Comparison of ENCODE assay signal across 8 cellular contexts in the genomic region with DNA sequence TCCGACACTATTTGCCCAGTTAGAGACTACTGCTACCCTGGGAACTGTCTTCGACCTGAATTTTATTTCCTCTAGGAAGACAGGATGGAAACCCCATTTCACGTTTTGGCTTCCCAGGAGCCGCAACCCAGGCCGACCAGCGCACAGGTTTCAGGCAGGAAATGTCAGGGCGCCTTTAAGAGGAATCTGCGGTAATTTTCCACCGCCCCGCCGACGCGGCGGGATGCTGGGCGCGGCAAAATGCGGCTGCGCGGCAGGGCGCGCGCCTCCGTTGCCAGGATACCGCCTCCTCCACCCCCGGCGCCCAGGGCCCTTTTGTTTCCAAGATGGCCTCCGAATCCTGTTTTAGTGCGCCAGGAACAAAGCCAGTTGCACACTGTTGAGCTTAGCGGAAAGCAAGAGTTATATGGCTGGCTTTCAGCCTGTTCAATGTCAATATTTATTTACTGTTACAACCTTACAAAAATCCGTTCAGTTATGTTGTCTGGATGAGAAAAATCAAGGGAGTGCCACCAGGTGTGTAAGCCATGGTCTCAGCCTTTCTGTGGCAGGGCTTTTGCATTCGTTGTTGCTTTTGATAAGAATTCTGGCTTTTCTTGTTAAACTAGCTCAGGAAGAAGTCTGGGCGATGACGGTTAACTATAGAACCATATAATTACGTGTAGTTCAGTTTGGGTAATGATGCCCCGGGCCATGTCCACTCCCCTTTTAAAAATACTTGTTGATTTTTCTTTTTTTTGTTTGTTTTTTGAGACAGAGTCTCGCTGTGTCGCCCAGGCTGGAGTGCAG.
DNase-seq lines count a peak whose midpoint lies in the region; ATAC-seq and TF ChIP-seq lines count a peak whose summit lies in the region.

No MANE protein-coding gene starts in this region.

- peak overlapping the region; percentile 83 for H3K4me3 Mint-ChIP-seq in Caco-2 (ENCODE audit: unreplicated experiment)
- peak overlapping the region; percentile 85 to 88 for H3K4me3 Mint-ChIP-seq in effector memory CD8-positive, alpha-beta T cell

- CTCF ChIA-PET in Caco-2 (lab: Charles Lee) = interaction anchor here (0.6 to 1.8 kb wide), 7 partner anchors 9 to 69 kb away, joined by 3 to 6 read pairs (median 4); no protein-coding TSS in a partner anchor

- H3K36me3 Mint-ChIP-seq in Caco-2 (ENCODE audit: insufficient read depth, unreplicated experiment) = peaks cover 20% of the 10 kb centered on the region
- peaks cover 10% of the 10 kb centered on the region for H3K36me3 Mint-ChIP-seq in effector memory CD8-positive, alpha-beta T cell (ENCODE audit: insufficient read depth)

- no peaks in the 10 kb centered on the region for H3K9me3 ChIP-seq in Caco-2

- H3K27ac ChIP-seq in mesendoderm (ENCODE audit: low read depth, low read length) = peak overlapping the region; percentile 84

- peak overlapping the region; percentile 95 for H3K18ac ChIP-seq in mesendoderm (ENCODE audit: low read length)

- H2AK5ac ChIP-seq in mesendoderm (ENCODE audit: low read length) = peak overlapping the region; percentile 59

- no CpG with 5 or more reads among the region's 37 CpGs for WGBS in mesendoderm (ENCODE audit: extremely low coverage, insufficient coverage, low lambda C conversion rate)

- no peak overlapping the region for H3K23ac ChIP-seq in mesendoderm (ENCODE audit: low read length)

- peak overlapping the region; percentile 94 for H3K27ac Mint-ChIP-seq in Caco-2 (ENCODE audit: unreplicated experiment)
- peak overlapping the region; percentile 93 to 98 for H3K27ac Mint-ChIP-seq in effector memory CD8-positive, alpha-beta T cell

- peak overlapping the region; percentile 97 for H3K4ac ChIP-seq in mesendoderm (ENCODE audit: low read depth, low read length)

- no peaks in the 10 kb centered on the region for H3K27me3 Mint-ChIP-seq in Caco-2 (ENCODE audit: insufficient read depth, unreplicated experiment)
- H3K27me3 Mint-ChIP-seq in effector memory CD8-positive, alpha-beta T cell = no peaks in the 10 kb centered on the region

- H3K4me3 ChIP-seq in Caco-2 (ENCODE audit: low read depth, low read length) = peak overlapping the region; percentile 17
- no peak overlapping the region for H3K4me3 ChIP-seq in mesendoderm (ENCODE audit: low read length)

- TF ChIP-seq CTCF in Caco-2 (IDR thresholded peaks at IDR 0.05; ENCODE audit: insufficient read depth in 1 of 2, low read depth in 1 of 2, low read length in 1 of 2, severe bottlenecking in 1 of 2, unreplicated experiment in 1 of 2) = no peak

- H2BK120ac ChIP-seq in mesendoderm (ENCODE audit: low read depth, low read length) = peak overlapping the region; percentile 76

- POLR2A ChIA-PET in Caco-2 (lab: Charles Lee) = interaction anchor here (0.6 to 2.9 kb wide), 10 partner anchors 9 to 88 kb away, joined by 3 to 48 read pairs (median 6); partner anchors contain the start of gene CHD2

- H3K79me1 ChIP-seq in mesendoderm (ENCODE audit: low read length) = no peaks in the 10 kb centered on the region

- peak overlapping the region; percentile 8 for H2BK15ac ChIP-seq in mesendoderm (replicated peaks; ENCODE audit: low read depth)

- peak overlapping the region; percentile 32 for H3K4me2 ChIP-seq in mesendoderm (ENCODE audit: low read length)

- no peaks in the 10 kb centered on the region for H3K79me2 ChIP-seq in mesendoderm (ENCODE audit: control insufficient read depth, insufficient read depth, low read length)

- BruUV-seq in Caco-2 (replicated peaks; lab: Mats Ljungman, UMichigan) = TSS peak; percentile 63

- no peaks in the 10 kb centered on the region for H3K36me3 ChIP-seq in Caco-2 (ENCODE audit: control insufficient read depth, insufficient read depth, low read length)
- no peaks in the 10 kb centered on the region for H3K36me3 ChIP-seq in mesendoderm (ENCODE audit: control insufficient read depth, insufficient read depth, low read length)

- H3K27me3 ChIP-seq in Caco-2 (replicated peaks; ENCODE audit: control insufficient read depth, insufficient read depth, low read length) (no peaks in the 10 kb centered on the region), mesendoderm (ENCODE audit: insufficient read depth, low read length, poor library complexity) (no peaks in the 10 kb centered on the region)

- ATAC-seq in GM21367 (IDR thresholded peaks at IDR 0.05; ENCODE audit: unreplicated experiment) = peak; percentile 73
- peak; percentile 96 for ATAC-seq in effector memory CD8-positive, alpha-beta T cell (replicated peaks)

- H4K8ac ChIP-seq in mesendoderm (ENCODE audit: low read depth, low read length) = no peak overlapping the region

- peaks cover 38% of the 10 kb centered on the region for H3K4me1 ChIP-seq in Caco-2
- peaks cover 21% of the 10 kb centered on the region for H3K4me1 ChIP-seq in mesendoderm (ENCODE audit: control insufficient read depth, low read depth, low read length)

- H3K9me3 Mint-ChIP-seq in Caco-2 (ENCODE audit: unreplicated experiment) = no peaks in the 10 kb centered on the region
- H3K9me3 Mint-ChIP-seq in effector memory CD8-positive, alpha-beta T cell = no peaks in the 10 kb centered on the region

- H2BK5ac ChIP-seq in mesendoderm (ENCODE audit: low read length) = peak overlapping the region; percentile 18

- peaks cover 33% of the 10 kb centered on the region for H3K4me1 Mint-ChIP-seq in Caco-2 (ENCODE audit: low read depth, unreplicated experiment)
- H3K4me1 Mint-ChIP-seq in effector memory CD8-positive, alpha-beta T cell (ENCODE audit: low read depth in 2 of 2) = peaks cover 12 to 13% of the 10 kb centered on the region in 2 donors

- intact Hi-C loops in Caco-2 (cut with micrococcal nuclease; ENCODE audit: unreplicated experiment) = loop anchor here (1.0 to 2.0 kb wide), 5 partner anchors 11 to 80 kb away; partner anchors contain the start of gene CHD2

- H3K56ac ChIP-seq in mesendoderm (ENCODE audit: low read length) = peak overlapping the region; percentile 88

- DNase-seq in Caco-2 (peak; percentile 93 to 95), HT-29 (ENCODE audit: low spot score) (peak; percentile 97), NK-92 (lab: John Stamatoyannopoulos, UW; ENCODE audit: unreplicated experiment) (peak; percentile 30), mesendoderm (peak; percentile 97)
- peak; percentile 70 to 72 for DNase-seq in activated CD8-positive, alpha-beta memory T cell treated with anti-CD3 and anti-CD28 coated beads for 4 hours (ENCODE audit: low read depth in 2 of 2)
- peak; percentile 73 to 78 (median 75) for DNase-seq in effector memory CD8-positive, alpha-beta T cell
- peak; percentile 79 for DNase-seq in stimulated activated CD8-positive, alpha-beta memory T cell treated with anti-CD3 and anti-CD28 coated beads, Interleukin-12 subunit alpha, Interleukin-12 subunit beta, amount 100 ng/mL, for 4 hours (ENCODE audit: low read depth)

- H4K5ac ChIP-seq in mesendoderm (ENCODE audit: low read length) = peak overlapping the region; percentile 77

- peak overlapping the region; percentile 75 for H3K9ac ChIP-seq in mesendoderm (ENCODE audit: low read length)

Comparison
In these comparisons a context has a peak if more than half of its experiments do, and no peak if none do; other contexts are left out.
1. DNase-seq: peak in every context shown above with its lines; median percentile 97 in HT-29; 97 in mesendoderm; 94 in Caco-2; 79 in stimulated activated CD8-positive, alpha-beta memory T cell treated with anti-CD3 and anti-CD28 coated beads, Interleukin-12 subunit alpha, Interleukin-12 subunit beta, amount 100 ng/mL, for 4 hours; 75 in effector memory CD8-positive, alpha-beta T cell; 71 in activated CD8-positive, alpha-beta memory T cell treated with anti-CD3 and anti-CD28 coated beads for 4 hours; 30 in NK-92.